16 cellular contexts compared by ENCODE assay signal in the genomic region with DNA sequence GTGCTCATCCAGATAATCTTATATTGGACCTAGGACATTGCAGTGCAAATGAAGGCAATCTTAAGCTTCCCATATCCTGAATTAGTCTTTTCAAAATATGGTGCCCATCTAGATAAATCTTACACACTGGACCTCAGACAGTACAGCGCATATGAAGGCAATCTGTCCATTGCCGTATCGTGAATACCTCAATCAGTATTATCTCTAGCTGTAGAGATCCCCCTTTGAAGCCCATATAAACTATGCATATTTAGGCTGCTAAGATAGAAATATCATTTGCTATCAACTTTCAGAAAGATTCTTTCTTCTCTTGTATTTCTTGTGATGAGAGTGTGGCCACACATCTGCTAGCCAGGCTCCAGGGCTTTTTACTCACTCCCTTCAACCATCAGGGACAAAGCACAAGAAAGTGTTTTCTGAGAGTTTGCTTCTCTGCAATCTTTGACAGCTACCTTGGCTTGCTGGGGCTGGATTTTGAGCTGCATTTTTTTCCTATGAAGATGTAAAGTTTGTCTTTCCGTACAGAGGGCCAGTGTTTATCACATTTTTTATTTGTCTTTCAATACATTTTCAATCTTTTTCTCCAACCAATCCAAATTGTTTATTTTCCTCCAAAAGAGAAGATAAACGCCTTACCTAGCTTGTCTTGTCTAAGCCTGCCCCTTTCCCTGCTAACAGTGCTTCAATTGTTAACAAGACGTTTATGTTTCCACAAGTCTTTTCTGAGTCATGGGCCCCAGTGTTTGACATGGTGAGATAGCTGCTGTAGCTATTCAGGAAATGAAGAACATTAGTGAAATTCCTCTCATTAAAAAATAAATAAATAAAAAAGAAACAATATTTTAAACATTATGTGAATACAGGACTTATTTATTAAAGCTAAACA. TPM values are rescaled to one million over a fixed set of nuclear protein-coding genes. Genes with fewer than 3 reads are reported as not detected.
DNase-seq lines count a peak whose midpoint lies in the region; ATAC-seq, FAIRE-seq and TF ChIP-seq lines count a peak whose summit lies in the region.
"Had no signal": no experiment of that assay in that cellular context is flagged by ENCODE, and none has a peak within 500 bp of the region (broad histone marks: within the 10 kb centered on the region; RNA-seq: fewer than 3 reads in every experiment).

No MANE protein-coding gene starts in this region.

- no peaks in the 10 kb centered on the region for H3K79me1 ChIP-seq in mesenchymal stem cell (replicated peaks; ENCODE audit: low read length, poor library complexity, severe bottlenecking)

- no peak overlapping the region for H2BK5ac ChIP-seq in mesenchymal stem cell (ENCODE audit: low read depth, low read length, poor library complexity, severe bottlenecking)

- TF ChIP-seq EP300 in transverse colon (IDR thresholded peaks at IDR 0.05; ENCODE audit: low read depth) = no peak

- H3K27ac ChIP-seq in mesenchymal stem cell (ENCODE audit: low read length, poor library complexity, severe bottlenecking) (peak overlapping the region; percentile 67), transverse colon (no peak overlapping the region)
- H3K27ac ChIP-seq: esophagus muscularis mucosa had no signal

- H2BK12ac ChIP-seq in mesenchymal stem cell (ENCODE audit: low read length in 2 of 2) = no peak overlapping the region

- no peak overlapping the region for H4K91ac ChIP-seq in mesenchymal stem cell (ENCODE audit: low read length)

- ATAC-seq in HG02588 (IDR thresholded peaks at IDR 0.05; ENCODE audit: unreplicated experiment) = no peak
- ATAC-seq: activated T-helper 17 cell treated with anti-CD3 and anti-CD28 coated beads, Interleukin-2, amount 50 U/mL, for 72 hours; stimulated activated naive B cell treated with anti-CD40 and anti-IgM and Interleukin-4, amounts not matched to agents 10 μg/mL and 1 μg/mL and 100 μg/mL, for 72 hours had no signal

- no peaks in the 10 kb centered on the region for H3K36me3 ChIP-seq in bronchial epithelial cell (ENCODE audit: control insufficient read depth, insufficient read depth, low read length)
- H3K36me3 ChIP-seq in mesenchymal stem cell (ENCODE audit: control insufficient read depth in 1 of 2, insufficient read depth in 2 of 2, low read depth in 1 of 2, low read length in 2 of 2) = no peaks in the 10 kb centered on the region
- H3K36me3 ChIP-seq in transverse colon = no peaks in the 10 kb centered on the region
- H3K36me3 ChIP-seq: esophagus muscularis mucosa had no signal

- no peak overlapping the region for H3K9ac ChIP-seq in mesenchymal stem cell (ENCODE audit: low read length)

- H3K9me3 ChIP-seq in mesenchymal stem cell (ENCODE audit: control insufficient read depth, low read length) (no peaks in the 10 kb centered on the region), transverse colon (no peaks in the 10 kb centered on the region)
- H3K9me3 ChIP-seq: esophagus muscularis mucosa had no signal

- H3K4ac ChIP-seq in mesenchymal stem cell (ENCODE audit: low read depth in 1 of 2, low read length in 2 of 2) = no peak overlapping the region

- H3K14ac ChIP-seq in mesenchymal stem cell (ENCODE audit: low read length in 2 of 2) = no peak overlapping the region

- peak; percentile 42 for DNase-seq in AG10803 (ENCODE audit: low read depth)
- peak; percentile 66 for DNase-seq in LoVo (ENCODE audit: low spot score)
- DNase-seq in bronchial epithelial cell (ENCODE audit: low read depth) = peak; percentile 94
- peak; percentile 72 for DNase-seq in mesenchymal stem cell
- no peak for DNase-seq in transverse colon
- DNase-seq in activated CD4-positive, alpha-beta T cell treated with anti-CD3 and anti-CD28 coated beads for 1 hour = no peak
- DNase-seq in RKO (ENCODE audit: low spot score) = no peak
- DNase-seq: central memory CD4-positive, alpha-beta T cell; GDM1; Kasumi-1; NCI-H2171; stimulated activated CD4-positive, alpha-beta T cell treated with anti-CD3 and anti-CD28 coated beads, Interleukin-4, amount 100 ng/mL, for 1 hour; stimulated activated naive B cell treated with anti-CD40 and anti-IgM and Interleukin-4, amounts not matched to agents 10 μg/mL and 1 μg/mL and 100 μg/mL, for 72 hours had no signal

- H3K23ac ChIP-seq in mesenchymal stem cell (ENCODE audit: low read length in 2 of 2) = no peak overlapping the region

- H3K4me3 ChIP-seq in AG10803 (ENCODE audit: low read length) = no peak overlapping the region
- no peak overlapping the region for H3K4me3 ChIP-seq in bronchial epithelial cell (ENCODE audit: low read depth, low read length)
- no peak overlapping the region for H3K4me3 ChIP-seq in mesenchymal stem cell (ENCODE audit: insufficient read depth in 1 of 2, low read depth in 1 of 2, low read length in 2 of 2)
- H3K4me3 ChIP-seq in transverse colon = no peak overlapping the region
- H3K4me3 ChIP-seq: esophagus muscularis mucosa had no signal

- no peak overlapping the region for H2AFZ ChIP-seq in mesenchymal stem cell (ENCODE audit: low read depth, low read length)

- H4K8ac ChIP-seq in mesenchymal stem cell (ENCODE audit: low read length) = no peak overlapping the region

- no peaks in the 10 kb centered on the region for H3K27me3 ChIP-seq in bronchial epithelial cell (ENCODE audit: control insufficient read depth, insufficient read depth, low read length)
- H3K27me3 ChIP-seq in mesenchymal stem cell (ENCODE audit: control insufficient read depth in 1 of 2, insufficient read depth in 1 of 2, low read length in 2 of 2) = no peaks in the 10 kb centered on the region
- H3K27me3 ChIP-seq in transverse colon = no peaks in the 10 kb centered on the region
- H3K27me3 ChIP-seq: esophagus muscularis mucosa had no signal

- no peak for TF ChIP-seq POLR2A in transverse colon (IDR thresholded peaks at IDR 0.05)

- 49% methylated on average over 5 of the region's 6 CpGs for WGBS in mesenchymal stem cell
- 56 to 67% methylated on average over 5 to 6 of the region's 6 CpGs for WGBS in transverse colon (ENCODE audit: low coverage in 1 of 2), 2 donors

- H3K4me2 ChIP-seq in mesenchymal stem cell (ENCODE audit: low read length, poor library complexity, severe bottlenecking) = no peak overlapping the region

- no peak overlapping the region for H2AK5ac ChIP-seq in mesenchymal stem cell (ENCODE audit: low read length, severe bottlenecking)

- intact Hi-C loops in transverse colon (cut with DNase I; ENCODE audit: low total_unique reads) = no loop called here

- H2BK15ac ChIP-seq in mesenchymal stem cell (ENCODE audit: low read depth, poor library complexity, severe bottlenecking) = no peak overlapping the region

- no peak overlapping the region for H2BK120ac ChIP-seq in mesenchymal stem cell (ENCODE audit: low read depth, low read length)

- TF ChIP-seq CTCF in AG10803 (conservative IDR thresholded peaks at IDR 0.05; ENCODE audit: low read length) = no peak
- TF ChIP-seq CTCF in bronchial epithelial cell (IDR thresholded peaks at IDR 0.05; ENCODE audit: insufficient read depth, low read length, severe bottlenecking) = no peak
- no peak for TF ChIP-seq CTCF in transverse colon (IDR thresholded peaks at IDR 0.05)

- no peaks in the 10 kb centered on the region for H3K4me1 ChIP-seq in mesenchymal stem cell (ENCODE audit: control insufficient read depth, insufficient read depth, low read depth, low read length)
- no peaks in the 10 kb centered on the region for H3K4me1 ChIP-seq in transverse colon
- H3K4me1 ChIP-seq: esophagus muscularis mucosa had no signal

- in situ Hi-C loops in transverse colon (cut with MboI; ENCODE audit: low pct_ligation_motif_present in 1 of 4, low pct_unique_long_range_greater_than_20kb in 1 of 4, low sequenced_read_pairs in 3 of 4) = no loop called here

- FAIRE-seq in bronchial epithelial cell (lab: Jason Lieb, UNC) = no peak

- no peak overlapping the region for H3K18ac ChIP-seq in mesenchymal stem cell (ENCODE audit: low read depth in 1 of 2, low read length in 2 of 2)

RNA-seq across cellular contexts. Expression of a gene that starts 57.6 kb away (rescaled TPM):
- 237 and 301 TPM in 2 replicates for total RNA-seq in bronchial epithelial cell
- polyA plus RNA-seq in mesenchymal stem cell (2013, experiment 1 of 2) = 137 TPM
- 119 TPM for polyA plus RNA-seq in mesenchymal stem cell (2013, experiment 2 of 2)
- 100 to 1,000 TPM; 321 to 477 (median 380) TPM for total RNA-seq in transverse colon
- total RNA-seq: activated T-helper 17 cell treated with anti-CD3 and anti-CD28 coated beads, Interleukin-2, amount 50 U/mL, for 72 hours had no signal

Comparison
In these comparisons a context has a peak if more than half of its experiments do, and no peak if none do; other contexts are left out.
1. DNase-seq: peak in AG10803 (single experiment), LoVo (single experiment), bronchial epithelial cell (single experiment) and mesenchymal stem cell (single experiment); none in transverse colon (single experiment), activated CD4-positive, alpha-beta T cell treated with anti-CD3 and anti-CD28 coated beads for 1 hour (single experiment) and RKO (single experiment).